Comparison of ENCODE assay signal across 2 cellular contexts in the genomic region with DNA sequence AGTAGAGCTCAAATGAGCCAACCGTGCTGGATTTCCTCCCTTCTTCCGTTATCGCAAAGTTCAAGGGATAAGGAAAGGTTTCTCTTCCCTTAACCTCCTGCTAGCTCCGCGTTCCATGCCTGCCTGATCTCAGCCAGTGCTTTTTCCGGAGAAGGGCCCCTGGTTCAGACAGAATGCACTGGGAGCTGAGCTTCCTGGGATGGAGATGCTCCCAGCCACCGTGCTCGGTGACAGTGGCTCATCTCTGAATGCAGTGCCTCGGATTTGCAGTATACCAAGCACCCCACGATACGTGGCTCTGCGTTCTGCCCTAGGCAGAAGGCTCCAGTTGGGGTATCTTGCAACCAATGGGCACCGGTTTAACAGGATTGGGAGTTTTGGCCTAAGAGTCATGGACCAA.
A peak's percentile ranks its signal among the peaks of the same experiment; 100 is the strongest.
TF ChIP-seq lines count a peak whose summit lies in the region.

No MANE protein-coding gene starts in this region.

TF ChIP-seq in H1, 55 proteins besides CTCF, POLR2A, EP300 and RAD21:
- TF ChIP-seq BRCA1 (IDR thresholded peaks at IDR 0.05; ENCODE audit: low read depth, low read length) = no peak
- no peak for TF ChIP-seq CBX5 (IDR thresholded peaks at IDR 0.05; ENCODE audit: low read depth, low read length)
- no peak for TF ChIP-seq YY1 (IDR thresholded peaks at IDR 0.05; ENCODE audit: low read depth, low read length)
- TF ChIP-seq NANOG (IDR thresholded peaks at IDR 0.05; ENCODE audit: insufficient read depth, low read depth, low read length, poor library complexity, severe bottlenecking) = no peak
- no peak for TF ChIP-seq KDM1A (IDR thresholded peaks at IDR 0.05; ENCODE audit: borderline replicate concordance, low read length)
- no peak for TF ChIP-seq EZH2 (IDR thresholded peaks at IDR 0.05; ENCODE audit: low read depth, low read length, severe bottlenecking)
- no peak for TF ChIP-seq FOSL1 (IDR thresholded peaks at IDR 0.05; ENCODE audit: insufficient read depth, low read depth, low read length)
- TF ChIP-seq, protein P1, sequence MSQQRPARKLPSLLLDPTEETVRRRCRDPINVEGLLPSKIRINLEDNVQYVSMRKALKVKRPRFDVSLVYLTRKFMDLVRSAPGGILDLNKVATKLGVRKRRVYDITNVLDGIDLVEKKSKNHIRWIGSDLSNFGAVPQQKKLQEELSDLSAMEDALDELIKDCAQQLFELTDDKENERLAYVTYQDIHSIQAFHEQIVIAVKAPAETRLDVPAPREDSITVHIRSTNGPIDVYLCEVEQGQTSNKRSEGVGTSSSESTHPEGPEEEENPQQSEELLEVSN (IDR thresholded peaks at IDR 0.05) = no peak
- no peak for TF ChIP-seq POU5F1 (IDR thresholded peaks at IDR 0.05; ENCODE audit: low read depth, low read length)
- TF ChIP-seq ZNF274 (IDR thresholded peaks at IDR 0.05; ENCODE audit: borderline replicate concordance, extremely low read depth, low read length) = no peak
- TF ChIP-seq, protein P2, sequence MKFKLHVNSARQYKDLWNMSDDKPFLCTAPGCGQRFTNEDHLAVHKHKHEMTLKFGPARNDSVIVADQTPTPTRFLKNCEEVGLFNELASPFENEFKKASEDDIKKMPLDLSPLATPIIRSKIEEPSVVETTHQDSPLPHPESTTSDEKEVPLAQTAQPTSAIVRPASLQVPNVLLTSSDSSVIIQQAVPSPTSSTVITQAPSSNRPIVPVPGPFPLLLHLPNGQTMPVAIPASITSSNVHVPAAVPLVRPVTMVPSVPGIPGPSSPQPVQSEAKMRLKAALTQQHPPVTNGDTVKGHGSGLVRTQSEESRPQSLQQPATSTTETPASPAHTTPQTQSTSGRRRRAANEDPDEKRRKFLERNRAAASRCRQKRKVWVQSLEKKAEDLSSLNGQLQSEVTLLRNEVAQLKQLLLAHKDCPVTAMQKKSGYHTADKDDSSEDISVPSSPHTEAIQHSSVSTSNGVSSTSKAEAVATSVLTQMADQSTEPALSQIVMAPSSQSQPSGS (IDR thresholded peaks at IDR 0.05; ENCODE audit: low read length) = no peak
- TF ChIP-seq CBX8 (IDR thresholded peaks at IDR 0.05; ENCODE audit: borderline replicate concordance, low read depth, low read length) = no peak
- no peak for TF ChIP-seq MAFK (IDR thresholded peaks at IDR 0.05; ENCODE audit: low read depth, low read length)
- no peak for TF ChIP-seq SIX5 (IDR thresholded peaks at IDR 0.05; ENCODE audit: low read depth, low read length)
- TF ChIP-seq SP2 (IDR thresholded peaks at IDR 0.05; ENCODE audit: low read length) = no peak

TF ChIP-seq in neural cell, 6 proteins besides CTCF, POLR2A, EP300 and RAD21 (continued from another document):
- TF ChIP-seq MXI1 (conservative IDR thresholded peaks at IDR 0.05; ENCODE audit: poor library complexity, severe bottlenecking) = peak; percentile 7
TF ChIP-seq in neural cell: peak in this region for 1.
